ENCODE assay signal across 8 cellular contexts in the genomic region with DNA sequence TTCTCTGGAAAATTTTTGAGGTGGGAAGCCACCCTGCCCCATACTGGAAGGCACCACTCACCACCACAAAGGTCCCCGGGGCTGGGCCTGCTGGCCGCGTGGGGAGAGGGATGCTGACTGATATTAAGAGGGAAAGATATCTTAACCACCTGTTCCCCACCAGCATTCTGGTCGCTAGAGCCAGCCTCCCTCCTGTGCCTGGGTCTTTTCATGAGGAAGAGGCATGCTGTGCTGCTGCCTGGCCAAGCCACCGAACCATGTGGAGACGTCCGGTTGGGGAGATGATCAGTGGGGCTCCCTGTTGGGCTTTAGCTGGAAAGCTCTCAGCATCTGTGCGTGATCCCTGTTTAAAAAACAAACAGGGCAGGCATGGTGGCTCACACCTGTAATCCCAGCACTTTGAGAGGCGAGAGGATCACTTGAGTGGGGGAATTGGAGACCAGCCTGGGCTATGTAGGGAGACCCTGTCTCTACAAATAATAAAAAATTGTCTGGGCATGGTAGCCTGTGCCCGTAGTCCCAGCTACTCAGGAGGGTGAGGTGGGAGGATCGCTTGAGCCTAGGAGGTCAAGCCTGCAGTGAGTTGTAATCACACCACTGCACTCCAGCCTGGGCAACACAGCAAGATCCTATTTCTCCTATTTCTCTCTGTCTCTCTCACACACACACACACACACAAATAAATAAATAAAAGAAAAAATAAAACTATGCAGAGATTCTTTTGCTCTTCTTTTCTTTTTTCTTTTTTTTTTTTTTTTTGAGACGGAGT. TPM values are rescaled to one million over a fixed set of nuclear protein-coding genes. Genes with fewer than 3 reads are reported as not detected.
DNase-seq lines count a peak whose midpoint lies in the region; ATAC-seq and TF ChIP-seq lines count a peak whose summit lies in the region.

No MANE protein-coding gene starts in this region.

- H3K4me1 ChIP-seq in colonic mucosa (peaks cover 4% of the 10 kb centered on the region), stomach smooth muscle (ENCODE audit: control insufficient read depth, insufficient read depth, low read length) (peaks cover 40% of the 10 kb centered on the region)

- no peaks in the 10 kb centered on the region for H3K36me3 ChIP-seq in colonic mucosa
- peaks cover 0 to 13% of the 10 kb centered on the region in 2 donors for H3K36me3 ChIP-seq in stomach smooth muscle (ENCODE audit: control insufficient read depth in 2 of 2, insufficient read depth in 2 of 2, low read length in 2 of 2)

- H3K36me3 Mint-ChIP-seq in T-helper 17 cell (ENCODE audit: low read depth) = peaks cover 3% of the 10 kb centered on the region

- peak; percentile 5 for DNase-seq in NCI-H748 (lab: John Stamatoyannopoulos, UW; ENCODE audit: unreplicated experiment)
- DNase-seq in NCI-H748 treated with DMSO at 0.1 percent for 48 hours (lab: John Stamatoyannopoulos, UW) = no peak
- no peak for DNase-seq in T-helper 17 cell
- DNase-seq in colonic mucosa = no peak
- peak; percentile 86 for DNase-seq in mesenteric fat pad (ENCODE audit: low spot score)
- DNase-seq in NOMO-1 treated with dmso at 0.1 percent for 144 hours (lab: John Stamatoyannopoulos, UW; ENCODE audit: unreplicated experiment) = no peak
- DNase-seq in MV-4-11 (lab: John Stamatoyannopoulos, UW) = no peak

- H3K9me3 ChIP-seq in T-helper 17 cell (ENCODE audit: control insufficient read depth, low read length, poor library complexity, severe bottlenecking) (no peaks in the 10 kb centered on the region), colonic mucosa (no peaks in the 10 kb centered on the region), stomach smooth muscle (ENCODE audit: control insufficient read depth in 2 of 2, low read length in 2 of 2) (no peaks in the 10 kb centered on the region)

- peak overlapping the region; percentile 80 to 97 for H3K9ac ChIP-seq in colonic mucosa (ENCODE audit: low read depth in 2 of 2, low read length in 2 of 2)
- H3K9ac ChIP-seq in stomach smooth muscle (ENCODE audit: low read length in 2 of 2) = peak overlapping the region; percentile 91 to 97

- intact Hi-C loops in colonic mucosa (cut with DNase I) = no loop called here

- H3K4me3 ChIP-seq in colonic mucosa (peak overlapping the region; percentile 93), stomach smooth muscle (ENCODE audit: low read length in 2 of 2) (peak overlapping the region; percentile 83 to 96)

- peak overlapping the region; percentile 100 for H3K4me3 Mint-ChIP-seq in T-helper 17 cell

- TF ChIP-seq CTCF in colonic mucosa (IDR thresholded peaks at IDR 0.05) = no peak

- no peaks in the 10 kb centered on the region for H3K27me3 Mint-ChIP-seq in T-helper 17 cell

- peak overlapping the region; percentile 99 for H3K27ac Mint-ChIP-seq in T-helper 17 cell

- no peaks in the 10 kb centered on the region for H3K27me3 ChIP-seq in colonic mucosa
- H3K27me3 ChIP-seq in stomach smooth muscle (ENCODE audit: control insufficient read depth in 1 of 2, insufficient read depth in 2 of 2, low read length in 2 of 2) = no peaks in the 10 kb centered on the region

- H3K27ac ChIP-seq in colonic mucosa = peak overlapping the region; percentile 90
- peak overlapping the region; percentile 93 for H3K27ac ChIP-seq in stomach smooth muscle (ENCODE audit: low read length)

- H3K4me1 Mint-ChIP-seq in T-helper 17 cell = peaks cover 32% of the 10 kb centered on the region

- ATAC-seq in T-helper 17 cell = no peak

RNA-seq across cellular contexts. Expression of a gene that starts 1.0 kb away (rescaled TPM):
- 10 to 100 TPM; 47.0 to 50.8 TPM for total RNA-seq in T-helper 17 cell
- 10 to 100 TPM; 22.3 to 31.6 TPM for total RNA-seq in colonic mucosa
- total RNA-seq in mesenteric fat pad = 33.7 TPM

RNA-seq across cellular contexts. Expression of a gene that starts 1.2 kb away (rescaled TPM):
- total RNA-seq in T-helper 17 cell (10 to 100 TPM; 15.3 to 24.6 TPM), colonic mucosa (10 to 100 TPM in 1 of 2 donors, 1 to 10 TPM in 1; 5.3 to 13.4 TPM), mesenteric fat pad (4.9 TPM)

Comparison
In these comparisons a context has a peak if more than half of its experiments do, and no peak if none do; other contexts are left out.
1. DNase-seq: peak in NCI-H748 (single experiment) and mesenteric fat pad (single experiment); none in NCI-H748 treated with DMSO at 0.1 percent for 48 hours (single experiment), T-helper 17 cell (0 of 3), colonic mucosa (single experiment), NOMO-1 treated with dmso at 0.1 percent for 144 hours (single experiment) and MV-4-11 (single experiment).